Comparison of ENCODE assay signal across 1 cellular context in the genomic region with DNA sequence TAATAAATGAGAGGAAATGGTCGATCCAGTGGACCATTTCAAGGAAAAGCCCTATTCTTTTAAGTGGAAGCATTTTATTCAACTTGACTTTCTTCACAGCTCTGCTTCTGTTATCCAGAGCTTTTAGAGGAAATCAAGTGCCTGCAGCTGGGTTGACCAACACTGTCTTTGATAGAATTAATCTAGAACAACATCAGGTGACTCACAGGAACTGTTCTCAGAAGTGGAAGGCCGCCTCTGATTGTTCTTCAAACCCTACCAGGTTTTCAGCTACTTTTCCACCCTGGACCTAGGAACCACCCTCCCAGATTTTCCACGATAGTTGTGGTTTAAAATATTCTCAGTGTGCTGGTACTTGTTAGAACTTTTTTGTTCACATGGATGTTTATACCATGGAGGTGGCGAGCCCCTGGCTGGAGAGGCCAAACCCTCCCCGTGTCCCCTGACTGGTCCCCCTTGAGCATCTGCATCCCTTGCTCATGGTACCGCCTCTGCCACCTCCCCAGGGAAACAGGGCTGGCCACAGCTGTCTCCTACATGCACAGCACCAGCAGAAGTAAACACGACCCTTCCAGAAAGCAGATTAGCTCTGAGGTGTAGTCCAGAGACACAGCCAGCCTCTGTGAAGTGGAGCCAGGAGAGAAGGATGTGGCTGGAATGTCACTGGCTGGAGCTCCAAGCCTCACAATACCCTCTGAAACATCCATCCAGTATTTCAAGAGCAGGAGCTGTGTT.
TF ChIP-seq lines count a peak whose summit lies in the region.

No MANE protein-coding gene starts in this region.

TF ChIP-seq in GM12878, 131 proteins besides CTCF, POLR2A, EP300 and RAD21 (continued from another document):
- TF ChIP-seq, protein P1, sequence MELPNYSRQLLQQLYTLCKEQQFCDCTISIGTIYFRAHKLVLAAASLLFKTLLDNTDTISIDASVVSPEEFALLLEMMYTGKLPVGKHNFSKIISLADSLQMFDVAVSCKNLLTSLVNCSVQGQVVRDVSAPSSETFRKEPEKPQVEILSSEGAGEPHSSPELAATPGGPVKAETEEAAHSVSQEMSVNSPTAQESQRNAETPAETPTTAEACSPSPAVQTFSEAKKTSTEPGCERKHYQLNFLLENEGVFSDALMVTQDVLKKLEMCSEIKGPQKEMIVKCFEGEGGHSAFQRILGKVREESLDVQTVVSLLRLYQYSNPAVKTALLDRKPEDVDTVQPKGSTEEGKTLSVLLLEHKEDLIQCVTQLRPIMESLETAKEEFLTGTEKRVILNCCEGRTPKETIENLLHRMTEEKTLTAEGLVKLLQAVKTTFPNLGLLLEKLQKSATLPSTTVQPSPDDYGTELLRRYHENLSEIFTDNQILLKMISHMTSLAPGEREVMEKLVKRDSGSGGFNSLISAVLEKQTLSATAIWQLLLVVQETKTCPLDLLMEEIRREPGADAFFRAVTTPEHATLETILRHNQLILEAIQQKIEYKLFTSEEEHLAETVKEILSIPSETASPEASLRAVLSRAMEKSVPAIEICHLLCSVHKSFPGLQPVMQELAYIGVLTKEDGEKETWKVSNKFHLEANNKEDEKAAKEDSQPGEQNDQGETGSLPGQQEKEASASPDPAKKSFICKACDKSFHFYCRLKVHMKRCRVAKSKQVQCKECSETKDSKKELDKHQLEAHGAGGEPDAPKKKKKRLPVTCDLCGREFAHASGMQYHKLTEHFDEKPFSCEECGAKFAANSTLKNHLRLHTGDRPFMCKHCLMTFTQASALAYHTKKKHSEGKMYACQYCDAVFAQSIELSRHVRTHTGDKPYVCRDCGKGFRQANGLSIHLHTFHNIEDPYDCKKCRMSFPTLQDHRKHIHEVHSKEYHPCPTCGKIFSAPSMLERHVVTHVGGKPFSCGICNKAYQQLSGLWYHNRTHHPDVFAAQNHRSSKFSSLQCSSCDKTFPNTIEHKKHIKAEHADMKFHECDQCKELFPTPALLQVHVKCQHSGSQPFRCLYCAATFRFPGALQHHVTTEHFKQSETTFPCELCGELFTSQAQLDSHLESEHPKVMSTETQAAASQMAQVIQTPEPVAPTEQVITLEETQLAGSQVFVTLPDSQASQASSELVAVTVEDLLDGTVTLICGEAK (IDR thresholded peaks at IDR 0.05; ENCODE audit: borderline replicate concordance) = no peak
- TF ChIP-seq, protein P2, sequence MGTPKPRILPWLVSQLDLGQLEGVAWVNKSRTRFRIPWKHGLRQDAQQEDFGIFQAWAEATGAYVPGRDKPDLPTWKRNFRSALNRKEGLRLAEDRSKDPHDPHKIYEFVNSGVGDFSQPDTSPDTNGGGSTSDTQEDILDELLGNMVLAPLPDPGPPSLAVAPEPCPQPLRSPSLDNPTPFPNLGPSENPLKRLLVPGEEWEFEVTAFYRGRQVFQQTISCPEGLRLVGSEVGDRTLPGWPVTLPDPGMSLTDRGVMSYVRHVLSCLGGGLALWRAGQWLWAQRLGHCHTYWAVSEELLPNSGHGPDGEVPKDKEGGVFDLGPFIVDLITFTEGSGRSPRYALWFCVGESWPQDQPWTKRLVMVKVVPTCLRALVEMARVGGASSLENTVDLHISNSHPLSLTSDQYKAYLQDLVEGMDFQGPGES (IDR thresholded peaks at IDR 0.05) = no peak
- no peak for TF ChIP-seq MXI1 (IDR thresholded peaks at IDR 0.05; ENCODE audit: low read depth, low read length)
- TF ChIP-seq, protein P3, sequence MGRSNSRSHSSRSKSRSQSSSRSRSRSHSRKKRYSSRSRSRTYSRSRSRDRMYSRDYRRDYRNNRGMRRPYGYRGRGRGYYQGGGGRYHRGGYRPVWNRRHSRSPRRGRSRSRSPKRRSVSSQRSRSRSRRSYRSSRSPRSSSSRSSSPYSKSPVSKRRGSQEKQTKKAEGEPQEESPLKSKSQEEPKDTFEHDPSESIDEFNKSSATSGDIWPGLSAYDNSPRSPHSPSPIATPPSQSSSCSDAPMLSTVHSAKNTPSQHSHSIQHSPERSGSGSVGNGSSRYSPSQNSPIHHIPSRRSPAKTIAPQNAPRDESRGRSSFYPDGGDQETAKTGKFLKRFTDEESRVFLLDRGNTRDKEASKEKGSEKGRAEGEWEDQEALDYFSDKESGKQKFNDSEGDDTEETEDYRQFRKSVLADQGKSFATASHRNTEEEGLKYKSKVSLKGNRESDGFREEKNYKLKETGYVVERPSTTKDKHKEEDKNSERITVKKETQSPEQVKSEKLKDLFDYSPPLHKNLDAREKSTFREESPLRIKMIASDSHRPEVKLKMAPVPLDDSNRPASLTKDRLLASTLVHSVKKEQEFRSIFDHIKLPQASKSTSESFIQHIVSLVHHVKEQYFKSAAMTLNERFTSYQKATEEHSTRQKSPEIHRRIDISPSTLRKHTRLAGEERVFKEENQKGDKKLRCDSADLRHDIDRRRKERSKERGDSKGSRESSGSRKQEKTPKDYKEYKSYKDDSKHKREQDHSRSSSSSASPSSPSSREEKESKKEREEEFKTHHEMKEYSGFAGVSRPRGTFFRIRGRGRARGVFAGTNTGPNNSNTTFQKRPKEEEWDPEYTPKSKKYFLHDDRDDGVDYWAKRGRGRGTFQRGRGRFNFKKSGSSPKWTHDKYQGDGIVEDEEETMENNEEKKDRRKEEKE (IDR thresholded peaks at IDR 0.05) = no peak
- TF ChIP-seq CBX3 (IDR thresholded peaks at IDR 0.05; ENCODE audit: borderline replicate concordance, low read depth) = no peak
- no peak for TF ChIP-seq FOXM1 (IDR thresholded peaks at IDR 0.05; ENCODE audit: low read depth, low read length)
- no peak for TF ChIP-seq TCF3 (IDR thresholded peaks at IDR 0.05; ENCODE audit: borderline replicate concordance, insufficient read depth, low read depth, low read length)
- no peak for TF ChIP-seq EZH2 (IDR thresholded peaks at IDR 0.05; ENCODE audit: borderline replicate concordance, control insufficient read depth, low read depth, low read length)
- TF ChIP-seq MYB (IDR thresholded peaks at IDR 0.05; ENCODE audit: borderline replicate concordance, low read depth, low read length) = no peak
- no peak for TF ChIP-seq IKZF1 (conservative IDR thresholded peaks at IDR 0.05)
TF ChIP-seq in GM12878: peak in this region for 0.
